ENCODE assay signal across 23 cellular contexts in the genomic region with DNA sequence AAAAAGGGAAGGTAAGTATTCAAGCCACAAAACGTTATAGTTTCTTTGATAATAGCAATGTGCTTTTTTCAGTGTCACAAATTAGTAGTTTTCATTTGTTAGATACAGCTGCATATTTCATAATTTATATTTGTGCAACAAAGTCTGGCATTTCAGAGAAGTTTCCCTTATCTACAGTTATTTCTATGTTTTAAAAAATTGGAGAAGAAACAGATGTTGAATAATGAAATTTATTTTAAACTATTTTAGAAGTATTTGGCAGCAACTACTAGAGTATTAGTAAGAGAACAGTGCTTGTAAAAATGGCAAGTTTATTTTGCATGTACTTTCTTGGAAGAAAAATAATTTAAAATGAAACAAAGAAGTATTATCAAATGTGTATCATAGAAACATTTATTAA.
"Had no signal": no experiment of that assay in that cellular context is flagged by ENCODE, and none has a peak within 500 bp of the region (broad histone marks: within the 10 kb centered on the region; RNA-seq: fewer than 3 reads in every experiment).

No MANE protein-coding gene starts in this region.

- H3K4me3 ChIP-seq: body of pancreas, coronary artery, dorsolateral prefrontal cortex, mucosa of descending colon, right lobe of liver, tibial nerve had no signal

- H3K27me3 ChIP-seq: body of pancreas, dorsolateral prefrontal cortex, right lobe of liver, tibial nerve had no signal

- H3K27ac ChIP-seq: body of pancreas, coronary artery, dorsolateral prefrontal cortex, right lobe of liver, tibial nerve had no signal

- DNase-seq: activated CD4-positive, alpha-beta T cell treated with anti-CD3 and anti-CD28 coated beads for 36 hours; activated CD4-positive, CD25-positive, alpha-beta regulatory T cell; activated CD8-positive, alpha-beta memory T cell treated with anti-CD3 and anti-CD28 coated beads, Interleukin-2, amount 10 ng/mL, durations not matched to agents 7 days and 5 days; activated CD8-positive, alpha-beta T cell treated with anti-CD3 and anti-CD28 coated beads, Interleukin-2, amount 10 ng/mL, durations not matched to agents 7 days and 5 days; activated naive CD8-positive, alpha-beta T cell treated with anti-CD3 and anti-CD28 coated beads, Interleukin-2, amount 50 U/mL, for 24 hours; activated T-cell treated with anti-CD3 and anti-CD28 coated beads, Interleukin-2, amount 50 U/mL, for 48 hours; aorta; body of pancreas; dorsolateral prefrontal cortex; effector memory CD4-positive, alpha-beta T cell; erythroblast; foreskin fibroblast; head of caudate nucleus; hippocampal formation; immature natural killer cell; mucosa of descending colon; right lobe of liver; stimulated activated CD4-positive, alpha-beta T cell treated with anti-CD3 and anti-CD28 coated beads, Interleukin-2, amount 100 ng/mL, for 48 hours; stimulated activated naive CD4-positive, alpha-beta T cell treated with Interleukin-2 at 50 U/mL for 16 hours; T-helper 17 cell had no signal

- H3K36me3 ChIP-seq: right lobe of liver, tibial nerve had no signal

- ATAC-seq: activated CD4-positive, alpha-beta T cell treated with anti-CD3 and anti-CD28 coated beads for 36 hours; activated CD8-positive, alpha-beta memory T cell treated with anti-CD3 and anti-CD28 coated beads, Interleukin-2, amount 10 ng/mL, durations not matched to agents 7 days and 5 days; activated CD8-positive, alpha-beta T cell treated with anti-CD3 and anti-CD28 coated beads, Interleukin-2, amount 10 ng/mL, durations not matched to agents 7 days and 5 days; activated naive CD8-positive, alpha-beta T cell treated with anti-CD3 and anti-CD28 coated beads, Interleukin-2, amount 50 U/mL, for 24 hours; body of pancreas; left lobe of liver; mucosa of descending colon; right lobe of liver; T-helper 17 cell had no signal

- H3K9me3 ChIP-seq: body of pancreas, mucosa of descending colon, right lobe of liver had no signal

- H3K4me1 ChIP-seq: body of pancreas, right lobe of liver had no signal
